In the genomic region with DNA sequence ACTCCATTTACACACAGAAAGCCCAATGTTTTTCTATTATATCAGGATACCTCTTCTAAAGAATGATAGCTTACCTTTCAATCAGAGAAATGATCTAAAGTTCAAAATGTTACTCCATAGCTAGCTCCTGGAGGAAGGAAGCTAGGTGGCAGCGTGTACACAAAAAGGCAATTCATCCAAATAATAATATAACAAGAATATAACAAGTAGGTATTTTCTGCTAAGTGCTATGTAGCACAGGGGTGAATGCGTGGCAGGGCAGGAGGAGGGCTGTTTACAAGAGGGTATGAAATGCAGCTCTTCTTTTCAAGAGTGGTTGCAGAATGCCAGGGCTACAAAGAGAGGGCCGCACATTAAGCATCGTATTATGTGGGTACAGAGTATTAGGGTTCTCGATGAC, we compare ENCODE assay signal across 8 cellular contexts.
DNase-seq lines count a peak whose midpoint lies in the region; ATAC-seq and TF ChIP-seq lines count a peak whose summit lies in the region.

No MANE protein-coding gene starts in this region.

- no peaks in the 10 kb centered on the region for H3F3A ChIP-seq in MM.1S (ENCODE audit: insufficient read depth, low read length)

- H3K4me2 ChIP-seq in MM.1S (ENCODE audit: low read depth, low read length) = peak overlapping the region; percentile 76

- no peak for DNase-seq in MM.1S
- no peak for DNase-seq in iPS-NIHi11 (ENCODE audit: low spot score)
- DNase-seq in NCI-H2171 (lab: John Stamatoyannopoulos, UW) = no peak
- no peak for DNase-seq in NCI-H1694 treated with DMSO at 0.1 percent for 48 hours (lab: John Stamatoyannopoulos, UW)
- DNase-seq in NCI-H187 (lab: John Stamatoyannopoulos, UW) = no peak

- no peaks in the 10 kb centered on the region; the same call in none of the 2 replicates for H3K79me2 ChIP-seq in MM.1S (ENCODE audit: low read length)

- H3K9ac ChIP-seq in MM.1S (ENCODE audit: low read length) = peak overlapping the region; percentile 55

- peak; percentile 8 for ATAC-seq in GM19395 (IDR thresholded peaks at IDR 0.05; ENCODE audit: unreplicated experiment)

- no peaks in the 10 kb centered on the region for H4K20me1 ChIP-seq in MM.1S (ENCODE audit: insufficient read depth, low read length)

- H3K4me3 ChIP-seq in MM.1S (ENCODE audit: low read length) = peak overlapping the region; percentile 81
- H3K4me3 ChIP-seq in muscle layer of duodenum (ENCODE audit: low read depth in 1 of 2, low read length in 2 of 2) = peak overlapping the region; percentile 88 to 95

- H3K4me1 ChIP-seq in MM.1S (ENCODE audit: low read length) (no peaks in the 10 kb centered on the region), muscle layer of duodenum (ENCODE audit: control insufficient read depth in 1 of 2, insufficient read depth in 2 of 2, low read length in 2 of 2) (peaks cover 7 to 9% of the 10 kb centered on the region in 2 donors)

- H3K27me3 ChIP-seq in MM.1S (replicated peaks; ENCODE audit: insufficient read depth, low read length) (no peaks in the 10 kb centered on the region), muscle layer of duodenum (ENCODE audit: low read depth, low read length) (no peaks in the 10 kb centered on the region)

- H2AFZ ChIP-seq in MM.1S (ENCODE audit: low read length) = peak overlapping the region; percentile 83

- H3K36me3 ChIP-seq in MM.1S (replicated peaks; ENCODE audit: insufficient read depth, low read length) (no peaks in the 10 kb centered on the region), muscle layer of duodenum (ENCODE audit: control insufficient read depth in 1 of 2, insufficient read depth in 2 of 2, low read length in 2 of 2) (no peaks in the 10 kb centered on the region)

- H3K27ac ChIP-seq in MM.1S (ENCODE audit: low read length) (peak overlapping the region; percentile 61; the same call in 1 of the 2 replicates), cingulate gyrus (ENCODE audit: low read depth, low read length) (peak overlapping the region; percentile 96), muscle layer of duodenum (ENCODE audit: low read length) (peak overlapping the region; percentile 94)

- no peak for TF ChIP-seq CTCF in MM.1S (IDR thresholded peaks at IDR 0.05; ENCODE audit: low read length)

- H3K9me3 ChIP-seq in MM.1S (replicated peaks; ENCODE audit: insufficient read depth, low read length) = no peaks in the 10 kb centered on the region
- H3K9me3 ChIP-seq in muscle layer of duodenum (ENCODE audit: control insufficient read depth in 1 of 2, low read length in 2 of 2) = no peaks in the 10 kb centered on the region

- H3K9me2 ChIP-seq in MM.1S (replicated peaks; ENCODE audit: insufficient read depth, low read length) = no peaks in the 10 kb centered on the region
